In genomic region chr1:165235158-165235776, GRCh38 we compare ENCODE assay signal across 10 cellular contexts.
DNase-seq lines count a peak whose midpoint lies in the region; ATAC-seq and TF ChIP-seq lines count a peak whose summit lies in the region.
"Had no signal": no experiment of that assay in that cellular context is flagged by ENCODE, and none has a peak within 500 bp of the region (broad histone marks: within the 10 kb centered on the region; RNA-seq: fewer than 3 reads in every experiment).

No MANE protein-coding gene starts in this region.

- H3K4me1 Mint-ChIP-seq in MCF 10A (ENCODE audit: insufficient read depth, unreplicated experiment), result no peaks in the 10 kb centered on the region
- no peaks in the 10 kb centered on the region for H3K4me1 Mint-ChIP-seq in activated CD4-positive, alpha-beta T cell treated with anti-CD3 and anti-CD28 coated beads, Interleukin-2, amount 10 ng/mL, durations not matched to agents 24 days and 14 days

- H3K4me1 ChIP-seq in breast epithelium, result no peaks in the 10 kb centered on the region
- peaks cover 29% of the 10 kb centered on the region for H3K4me1 ChIP-seq in ectodermal cell (ENCODE audit: control insufficient read depth, insufficient read depth, low read length)
- peaks cover 0 to 4% of the 10 kb centered on the region in 2 donors for H3K4me1 ChIP-seq in mucosa of rectum (ENCODE audit: control insufficient read depth in 2 of 2, insufficient read depth in 2 of 2, low read length in 2 of 2)
- peaks cover 15% of the 10 kb centered on the region for H3K4me1 ChIP-seq in vagina

- peaks cover 64% of the 10 kb centered on the region for H3K27me3 Mint-ChIP-seq in MCF 10A (ENCODE audit: insufficient read depth, unreplicated experiment)
- H3K27me3 Mint-ChIP-seq in activated CD4-positive, alpha-beta T cell treated with anti-CD3 and anti-CD28 coated beads, Interleukin-2, amount 10 ng/mL, durations not matched to agents 24 days and 14 days, result peaks cover 56% of the 10 kb centered on the region

- POLR2A ChIA-PET in MCF 10A (lab: Yijun Ruan, JAX), result no interaction called here

- H3K4me3 ChIP-seq in breast epithelium (peak overlapping the region; percentile 44 to 64 (median 46)), ectodermal cell (ENCODE audit: insufficient read depth, low read depth, low read length) (peak overlapping the region; percentile 44), mucosa of rectum (ENCODE audit: low read length in 2 of 2) (peak overlapping the region; percentile 35 to 39), vagina (peak overlapping the region; percentile 37 to 41)

- no peaks in the 10 kb centered on the region for H3K36me3 Mint-ChIP-seq in MCF 10A (ENCODE audit: insufficient read depth, unreplicated experiment)
- peaks cover 2% of the 10 kb centered on the region for H3K36me3 Mint-ChIP-seq in activated CD4-positive, alpha-beta T cell treated with anti-CD3 and anti-CD28 coated beads, Interleukin-2, amount 10 ng/mL, durations not matched to agents 24 days and 14 days (ENCODE audit: low read depth)

- H3K9me3 ChIP-seq in breast epithelium, result no peaks in the 10 kb centered on the region
- H3K9me3 ChIP-seq in ectodermal cell (ENCODE audit: control insufficient read depth, low read length), result no peaks in the 10 kb centered on the region
- no peaks in the 10 kb centered on the region for H3K9me3 ChIP-seq in mucosa of rectum (ENCODE audit: control insufficient read depth in 2 of 2, low read length in 2 of 2)
- no peaks in the 10 kb centered on the region for H3K9me3 ChIP-seq in vagina

- H3K27me3 ChIP-seq in breast epithelium (peaks cover 0 to 40% of the 10 kb centered on the region in 2 donors), ectodermal cell (ENCODE audit: control insufficient read depth, insufficient read depth, low read length, poor library complexity, severe bottlenecking) (peaks cover 53% of the 10 kb centered on the region), mucosa of rectum (ENCODE audit: control insufficient read depth in 2 of 2, insufficient read depth in 2 of 2, low read length in 2 of 2) (peaks cover 28 to 35% of the 10 kb centered on the region in 2 donors), vagina (no peaks in the 10 kb centered on the region)

- in situ Hi-C loops in KBM-7 (cut with MboI; ENCODE audit: low pct_unique_long_range_greater_than_20kb, low sequenced_read_pairs), result no loop called here

- 1% methylated on average over 56 of the region's 56 CpGs for WGBS in ectodermal cell, 2 experiments

- no peak overlapping the region for H3K4me3 Mint-ChIP-seq in MCF 10A (ENCODE audit: unreplicated experiment)
- H3K4me3 Mint-ChIP-seq in activated CD4-positive, alpha-beta T cell treated with anti-CD3 and anti-CD28 coated beads, Interleukin-2, amount 10 ng/mL, durations not matched to agents 24 days and 14 days, result no peak overlapping the region

- BruUV-seq in MCF 10A (replicated peaks; lab: Mats Ljungman, UMichigan), result no TSS peak

- intact Hi-C loops in breast epithelium (cut with DNase I; ENCODE audit: low total_unique reads), result no loop called here
- intact Hi-C loops in MCF 10A (cut with micrococcal nuclease), result no loop called here
- intact Hi-C loops in vagina (cut with DNase I), result no loop called here
- intact Hi-C loops in activated CD4-positive, alpha-beta T cell treated with anti-CD3 and anti-CD28 coated beads, Interleukin-2, amount 10 ng/mL, durations not matched to agents 24 days and 14 days (cut with micrococcal nuclease), result loop anchor here (5.0 kb wide), 1 partner anchor 117 kb away; no protein-coding TSS in a partner anchor

- CTCF ChIA-PET in MCF 10A (lab: Yijun Ruan, JAX), result interaction anchor here (1.0 to 1.2 kb wide), 2 partner anchors 22 to 23 kb away, joined by 3 to 5 read pairs; no protein-coding TSS in a partner anchor

- TF ChIP-seq POLR2A in breast epithelium (IDR thresholded peaks at IDR 0.05), result no peak
- TF ChIP-seq POLR2A in vagina (IDR thresholded peaks at IDR 0.05), result no peak

- no peak overlapping the region for H3K9ac ChIP-seq in mucosa of rectum (ENCODE audit: low read depth in 1 of 2, low read length in 2 of 2)

- no peak for DNase-seq in breast epithelium (ENCODE audit: low spot score in 2 of 2)
- no peak for DNase-seq in MCF 10A (ENCODE audit: unreplicated experiment)
- DNase-seq in vagina (ENCODE audit: extremely low spot score in 2 of 2), result no peak
- DNase-seq in activated CD4-positive, alpha-beta T cell treated with anti-CD3 and anti-CD28 coated beads, Interleukin-2, amount 10 ng/mL, durations not matched to agents 24 days and 14 days, result no peak
- DNase-seq in KBM-7, result no peak
- DNase-seq: AML-193, IMR-90 had no signal

- H3K27ac Mint-ChIP-seq in MCF 10A (ENCODE audit: low read depth, unreplicated experiment), result no peak overlapping the region
- H3K27ac Mint-ChIP-seq in activated CD4-positive, alpha-beta T cell treated with anti-CD3 and anti-CD28 coated beads, Interleukin-2, amount 10 ng/mL, durations not matched to agents 24 days and 14 days, result no peak overlapping the region

- H3K9me3 Mint-ChIP-seq in MCF 10A (ENCODE audit: unreplicated experiment), result no peaks in the 10 kb centered on the region
- no peaks in the 10 kb centered on the region for H3K9me3 Mint-ChIP-seq in activated CD4-positive, alpha-beta T cell treated with anti-CD3 and anti-CD28 coated beads, Interleukin-2, amount 10 ng/mL, durations not matched to agents 24 days and 14 days

- no peak for ATAC-seq in GM21367 (IDR thresholded peaks at IDR 0.05; ENCODE audit: unreplicated experiment)

- no peaks in the 10 kb centered on the region for H3K36me3 ChIP-seq in breast epithelium
- H3K36me3 ChIP-seq in ectodermal cell (ENCODE audit: control insufficient read depth, insufficient read depth, low read length), result peaks cover 2% of the 10 kb centered on the region
- no peaks in the 10 kb centered on the region for H3K36me3 ChIP-seq in mucosa of rectum (ENCODE audit: control insufficient read depth in 2 of 2, insufficient read depth in 2 of 2, low read length in 2 of 2)
- no peaks in the 10 kb centered on the region for H3K36me3 ChIP-seq in vagina

- TF ChIP-seq CTCF in breast epithelium (IDR thresholded peaks at IDR 0.05) (no peak), MCF 10A (IDR thresholded peaks at IDR 0.05; ENCODE audit: unreplicated experiment) (no peak), vagina (IDR thresholded peaks at IDR 0.05) (no peak)

- H3K27ac ChIP-seq in breast epithelium, result no peak overlapping the region
- peak overlapping the region; percentile 98 for H3K27ac ChIP-seq in ectodermal cell (ENCODE audit: insufficient read depth, low read depth, low read length, poor library complexity, severe bottlenecking)
- no peak overlapping the region for H3K27ac ChIP-seq in mucosa of rectum (ENCODE audit: low read depth in 2 of 2, low read length in 2 of 2)
- no peak overlapping the region for H3K27ac ChIP-seq in vagina
